Comparison of ENCODE assay signal across 15 cellular contexts in genomic region chr1:16140068-16140596, GRCh38. TPM values are rescaled to one million over a fixed set of nuclear protein-coding genes. Genes with fewer than 3 reads are reported as not detected.
DNase-seq lines count a peak whose midpoint lies in the region; ATAC-seq and TF ChIP-seq lines count a peak whose summit lies in the region.
"Had no signal": no experiment of that assay in that cellular context is flagged by ENCODE, and none has a peak within 500 bp of the region (broad histone marks: within the 10 kb centered on the region; RNA-seq: fewer than 3 reads in every experiment).

No MANE protein-coding gene starts in this region.

- BruUV-seq in A673 (replicated peaks; lab: Mats Ljungman, UMichigan), result no TSS peak

- no peaks in the 10 kb centered on the region for H3K9me3 Mint-ChIP-seq in endothelial cell (ENCODE audit: unreplicated experiment)
- no peaks in the 10 kb centered on the region for H3K9me3 Mint-ChIP-seq in neural progenitor cell
- H3K9me3 Mint-ChIP-seq: immature natural killer cell had no signal

- intact Hi-C loops in A673 (cut with micrococcal nuclease; ENCODE audit: unreplicated experiment), result no loop called here

- no peak for TF ChIP-seq POLR2A in GM18505 (IDR thresholded peaks at IDR 0.05; ENCODE audit: borderline replicate concordance, extremely low read depth, insufficient read depth, insufficient read length)

- H3K9ac ChIP-seq in HUES6 (ENCODE audit: low read length), result peak overlapping the region; percentile 0
- H3K9ac ChIP-seq in neural progenitor cell, result no peak overlapping the region

- H3F3A ChIP-seq in neural progenitor cell (ENCODE audit: low read depth), result peaks cover 23% of the 10 kb centered on the region

- peaks cover 72% of the 10 kb centered on the region for H4K20me1 ChIP-seq in neural progenitor cell (ENCODE audit: low read depth)

- H3K36me3 ChIP-seq in A673 (ENCODE audit: insufficient read depth, low read length, poor library complexity, severe bottlenecking), result peaks cover 34% of the 10 kb centered on the region
- peaks cover 86% of the 10 kb centered on the region for H3K36me3 ChIP-seq in HUES6 (ENCODE audit: control insufficient read depth, insufficient read depth, low read length)
- no peaks in the 10 kb centered on the region for H3K36me3 ChIP-seq in neural progenitor cell

- peaks cover 47% of the 10 kb centered on the region for H3K4me1 ChIP-seq in A673 (ENCODE audit: insufficient read depth, low read length, poor library complexity, severe bottlenecking)
- H3K4me1 ChIP-seq in HUES6 (ENCODE audit: control insufficient read depth, insufficient read depth, low read length), result peaks cover 52% of the 10 kb centered on the region
- peaks cover 37% of the 10 kb centered on the region for H3K4me1 ChIP-seq in neural progenitor cell

- H3K79me2 ChIP-seq in neural progenitor cell (ENCODE audit: low read depth), result peaks cover 41% of the 10 kb centered on the region

- DNase-seq in A673 (ENCODE audit: low spot score) (no peak), endothelial cell (ENCODE audit: low spot score) (no peak), neural progenitor cell (ENCODE audit: low spot score) (no peak), SW 1271 (lab: John Stamatoyannopoulos, UW) (no peak)
- DNase-seq: activated T-cell treated with anti-CD3 and anti-CD28 coated beads, Interleukin-2, amount 50 U/mL, for 1 hour; immature natural killer cell; NCI-H2081 treated with DMSO at 0.1 percent for 48 hours; NCI-H748 treated with DMSO at 0.1 percent for 48 hours; T-helper 2 cell had no signal

- POLR2A ChIA-PET in A673 (lab: Charles Lee; ENCODE audit: low non-redundant PET), result no interaction called here

- TF ChIP-seq CTCF in A673 (conservative IDR thresholded peaks at IDR 0.05; ENCODE audit: low read depth, low read length) (no peak), endothelial cell (IDR thresholded peaks at IDR 0.05; ENCODE audit: unreplicated experiment) (no peak), neural progenitor cell (IDR thresholded peaks at IDR 0.05) (no peak)

- no peak overlapping the region for H2AFZ ChIP-seq in neural progenitor cell (replicated peaks)

- H3K36me3 Mint-ChIP-seq in endothelial cell (ENCODE audit: low read depth, unreplicated experiment) (peaks cover 33% of the 10 kb centered on the region), neural progenitor cell (peaks cover 23% of the 10 kb centered on the region)
- H3K36me3 Mint-ChIP-seq: activated naive CD8-positive, alpha-beta T cell; immature natural killer cell had no signal

- H3K4me1 Mint-ChIP-seq in endothelial cell (ENCODE audit: unreplicated experiment) (peaks cover 54% of the 10 kb centered on the region), neural progenitor cell (peaks cover 37% of the 10 kb centered on the region)
- H3K4me1 Mint-ChIP-seq: immature natural killer cell had no signal

- H3K4me3 ChIP-seq in A673 (ENCODE audit: low read depth, low read length, poor library complexity, severe bottlenecking) (no peak overlapping the region), HUES6 (ENCODE audit: low read depth, low read length) (no peak overlapping the region), neural progenitor cell (no peak overlapping the region)

- H3K4me3 Mint-ChIP-seq in endothelial cell (ENCODE audit: unreplicated experiment) (no peak overlapping the region), neural progenitor cell (no peak overlapping the region)
- H3K4me3 Mint-ChIP-seq: activated naive CD8-positive, alpha-beta T cell; immature natural killer cell had no signal

- H3K4me2 ChIP-seq in neural progenitor cell, result peak overlapping the region; percentile 6

- H3K27ac ChIP-seq in A673 (ENCODE audit: low read depth, low read length, poor library complexity, severe bottlenecking), result peak overlapping the region; percentile 77
- no peak overlapping the region for H3K27ac ChIP-seq in HUES6 (ENCODE audit: low read depth, low read length)
- no peak overlapping the region for H3K27ac ChIP-seq in neural progenitor cell

- H3K27me3 ChIP-seq in A673 (replicated peaks; ENCODE audit: insufficient read depth, low read depth, low read length, poor library complexity) (no peaks in the 10 kb centered on the region), HUES6 (ENCODE audit: control insufficient read depth, insufficient read depth, low read length) (no peaks in the 10 kb centered on the region), neural progenitor cell (no peaks in the 10 kb centered on the region)

- H3K27ac Mint-ChIP-seq in endothelial cell (ENCODE audit: unreplicated experiment) (peak overlapping the region; percentile 52), neural progenitor cell (peak overlapping the region; percentile 42)
- H3K27ac Mint-ChIP-seq: activated naive CD8-positive, alpha-beta T cell had no signal

- ATAC-seq in GM18505 (IDR thresholded peaks at IDR 0.05; ENCODE audit: unreplicated experiment) (no peak), HG03097 (IDR thresholded peaks at IDR 0.05; ENCODE audit: low FRiP score, unreplicated experiment) (no peak), HG03135 (IDR thresholded peaks at IDR 0.05; ENCODE audit: unreplicated experiment) (no peak)

- H3K27me3 Mint-ChIP-seq in endothelial cell (ENCODE audit: unreplicated experiment) (peaks cover 5% of the 10 kb centered on the region), neural progenitor cell (ENCODE audit: insufficient read depth, low read depth) (peaks cover 3% of the 10 kb centered on the region)
- H3K27me3 Mint-ChIP-seq: activated naive CD8-positive, alpha-beta T cell; progenitor cell of endocrine pancreas had no signal

- H3K9me3 ChIP-seq in A673 (ENCODE audit: low read depth, low read length, poor library complexity, severe bottlenecking), result no peaks in the 10 kb centered on the region
- no peaks in the 10 kb centered on the region for H3K9me3 ChIP-seq in HUES6 (ENCODE audit: control insufficient read depth, insufficient read depth, low read depth, low read length)
- H3K9me3 ChIP-seq in neural progenitor cell (ENCODE audit: low read depth), result no peaks in the 10 kb centered on the region

- CTCF ChIA-PET in A673 (lab: Charles Lee), result no interaction called here

RNA-seq across cellular contexts. Expression of gene EPHA2, which starts 15.7 kb away (rescaled TPM):
- total RNA-seq in A673 (2021) (70.5 and 91.6 TPM in 2 replicates), endothelial cell (ENCODE audit: unreplicated experiment) (109 TPM), neural progenitor cell (ENCODE audit: low replicate concordance) (14.9 and 40.9 TPM in 2 replicates)
